ENCODE assay signal across 1 cellular context in genomic region chr12:124509300-124509675, GRCh38.
TF ChIP-seq lines count a peak whose summit lies in the region.

No MANE protein-coding gene starts in this region.

TF ChIP-seq in HepG2, 621 proteins besides CTCF, POLR2A, EP300 and RAD21:
- TF ChIP-seq ZNF329 (CRISPR knock-in tag; IDR thresholded peaks at IDR 0.05; ENCODE audit: low read depth) = peak; percentile 89
- peak; percentile 35; the same call in 1 of the 2 replicates for TF ChIP-seq ZNF878 (CRISPR knock-in tag; IDR thresholded peaks at IDR 0.05)
- TF ChIP-seq SP140L (CRISPR knock-in tag; IDR thresholded peaks at IDR 0.05; ENCODE audit: borderline replicate concordance) = no peak
- no peak for TF ChIP-seq ZGPAT (CRISPR knock-in tag; IDR thresholded peaks at IDR 0.05)
- peak; percentile 44; the same call in 1 of the 2 replicates for TF ChIP-seq CCDC6 (CRISPR knock-in tag; IDR thresholded peaks at IDR 0.05)
- 0 out of 2 replicates have a peak, but pooled peaks have one; percentile 62 for TF ChIP-seq NCOA1 (CRISPR knock-in tag; IDR thresholded peaks at IDR 0.05)
- 0 out of 2 replicates have a peak, but pooled peaks have one; percentile 2 for TF ChIP-seq TARDBP (CRISPR knock-in tag; IDR thresholded peaks at IDR 0.05)
- TF ChIP-seq CAMTA2 (CRISPR knock-in tag; IDR thresholded peaks at IDR 0.05; ENCODE audit: borderline replicate concordance) = no peak
- TF ChIP-seq ZNF558 (CRISPR knock-in tag; IDR thresholded peaks at IDR 0.05; ENCODE audit: borderline replicate concordance) = no peak
